In the genomic region with DNA sequence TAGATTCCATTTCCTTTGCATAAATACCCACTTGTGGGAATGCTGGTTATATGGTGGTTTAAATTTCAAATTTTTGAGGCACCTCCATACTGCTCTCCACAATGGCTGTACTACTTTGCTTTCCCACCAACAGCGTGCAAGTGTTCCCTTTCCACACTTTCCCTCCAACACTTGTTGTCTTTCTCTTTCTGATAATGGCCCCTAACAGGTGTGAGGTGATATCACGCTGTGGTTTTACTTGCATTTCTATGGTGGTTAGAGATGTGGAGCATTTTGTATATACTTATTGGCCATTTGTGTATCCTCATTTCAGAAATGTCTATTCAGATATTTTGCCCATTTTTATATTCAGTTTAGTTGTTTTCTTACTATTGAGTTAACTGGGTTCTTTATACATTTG, we compare ENCODE assay signal across 12 cellular contexts.
"Had no signal": no experiment of that assay in that cellular context is flagged by ENCODE, and none has a peak within 500 bp of the region (broad histone marks: within the 10 kb centered on the region; RNA-seq: fewer than 3 reads in every experiment).

No MANE protein-coding gene starts in this region.

- FAIRE-seq: H1, H54, HepG2 had no signal

- H3K4me3 ChIP-seq: GM23338 had no signal

- DNase-seq: H9, HCEC 1CT, HFFc6, Karpas-422, KBM-7 had no signal

- H3K27me3 Mint-ChIP-seq: IgD-negative memory B cell had no signal

- H3K9ac ChIP-seq: KMS-11 had no signal

- H3K4me2 ChIP-seq: GM23338, KMS-11 had no signal

- H3K4me1 Mint-ChIP-seq: IgD-negative memory B cell had no signal

- H2AFZ ChIP-seq: GM23338 had no signal

- H3K4me3 Mint-ChIP-seq: GM23338, H9, HFFc6, IgD-negative memory B cell had no signal

- ATAC-seq: GM23338, HepG2 had no signal

- H3K27ac ChIP-seq: HL-60, KMS-11 had no signal

- H3K27ac Mint-ChIP-seq: GM23338, H9, HFFc6, IgD-negative memory B cell had no signal
